ENCODE assay signal across 8 cellular contexts in genomic region chr3:50675179-50676030, GRCh38. TPM values are rescaled to one million over a fixed set of nuclear protein-coding genes. Genes with fewer than 3 reads are reported as not detected.
A peak's percentile ranks its signal among the peaks of the same experiment; 100 is the strongest.
DNase-seq lines count a peak whose midpoint lies in the region; ATAC-seq and TF ChIP-seq lines count a peak whose summit lies in the region.

No MANE protein-coding gene starts in this region.

- no peak for ATAC-seq in HG02884 (IDR thresholded peaks at IDR 0.05; ENCODE audit: unreplicated experiment)
- no peak for ATAC-seq in GM21786 (IDR thresholded peaks at IDR 0.05; ENCODE audit: unreplicated experiment)

- H3K27me3 ChIP-seq in iPS-15b (ENCODE audit: control insufficient read depth, insufficient read depth, low read length) (peaks cover 31% of the 10 kb centered on the region), spleen (replicated peaks in 1 of 7) (peaks cover 6 to 86% (median 55%) of the 10 kb centered on the region in 7 donors)

- H3K9ac ChIP-seq in iPS-15b (ENCODE audit: low read depth, low read length) = peak overlapping the region; percentile 42

- H3K4me1 ChIP-seq in iPS-15b (ENCODE audit: control insufficient read depth, insufficient read depth, low read length) (peaks cover 4% of the 10 kb centered on the region), spleen (peaks cover 0 to 18% (median 14%) of the 10 kb centered on the region in 6 donors)

- no peak overlapping the region for H3K4me3 ChIP-seq in HFF-Myc (replicated peaks; ENCODE audit: low read depth, low read length)
- H3K4me3 ChIP-seq in iPS-15b (ENCODE audit: low read depth, low read length) = peak overlapping the region; percentile 61
- H3K4me3 ChIP-seq in spleen = peak overlapping the region in 7 of 8 donors; percentile 35 to 79 (median 49)

- in situ Hi-C loops in ACHN (cut with HindIII; ENCODE audit: low pct_ligation_motif_present, low pct_unique_long_range_greater_than_20kb, low sequenced_read_pairs) = no loop called here

- H3K27ac ChIP-seq in spleen = peak overlapping the region in 1 of 8 donors; percentile 11

- peak; percentile 11 for TF ChIP-seq CTCF in HFF-Myc (IDR thresholded peaks at IDR 0.05; ENCODE audit: low read depth, low read length, missing control alignments)
- peak in 5 of 11 experiments; percentile 33 to 60 (median 41) for TF ChIP-seq CTCF in spleen (IDR thresholded peaks at IDR 0.05 in 8 of 11, conservative IDR thresholded peaks at IDR 0.05 in 3 of 11)

- intact Hi-C loops in spleen (cut with DNase I; ENCODE audit: low total_unique reads) = no loop called here

- TF ChIP-seq POLR2A in spleen (IDR thresholded peaks at IDR 0.05) = no peak

- 2 to 9% (median 4%) methylated on average over 17 to 65 of the region's 65 CpGs for WGBS in spleen, 5 donors

- no peaks in the 10 kb centered on the region for H3K36me3 ChIP-seq in iPS-15b (ENCODE audit: control insufficient read depth, insufficient read depth, low read length)
- no peaks in the 10 kb centered on the region for H3K36me3 ChIP-seq in spleen

- H3K9me3 ChIP-seq in iPS-15b (ENCODE audit: control insufficient read depth, insufficient read depth, low read length) (no peaks in the 10 kb centered on the region), spleen (no peaks in the 10 kb centered on the region)

- DNase-seq in ACHN (peak; percentile 19), HFF-Myc (ENCODE audit: extremely low read depth, low read depth) (no peak), T-helper 1 cell (peak; percentile 16 to 45 (median 30)), anterior cingulate cortex (lab: John Stamatoyannopoulos, UW) (peak in 53 of 58 donors; percentile 26 to 85 (median 68)), spleen (peak; percentile 81)

RNA-seq across cellular contexts. Expression of gene DOCK3, which starts 0.7 kb away (rescaled TPM):
- total RNA-seq in spleen = 1 to 10 TPM in 1 of 7 donors, under 1 TPM in 6; 0.21 to 2.1 (median 0.60) TPM
- polyA plus RNA-seq in spleen = under 1 TPM; 0.08 to 0.38 (median 0.37) TPM

RNA-seq across cellular contexts. Expression of gene MAPKAPK3, which starts 58.5 kb away (rescaled TPM):
- 10 to 100 TPM; 34.7 to 55.0 (median 44.9) TPM for total RNA-seq in spleen
- 10 to 100 TPM; 18.0 to 34.8 (median 18.9) TPM for polyA plus RNA-seq in spleen
